24 cellular contexts compared by ENCODE assay signal in the genomic region with DNA sequence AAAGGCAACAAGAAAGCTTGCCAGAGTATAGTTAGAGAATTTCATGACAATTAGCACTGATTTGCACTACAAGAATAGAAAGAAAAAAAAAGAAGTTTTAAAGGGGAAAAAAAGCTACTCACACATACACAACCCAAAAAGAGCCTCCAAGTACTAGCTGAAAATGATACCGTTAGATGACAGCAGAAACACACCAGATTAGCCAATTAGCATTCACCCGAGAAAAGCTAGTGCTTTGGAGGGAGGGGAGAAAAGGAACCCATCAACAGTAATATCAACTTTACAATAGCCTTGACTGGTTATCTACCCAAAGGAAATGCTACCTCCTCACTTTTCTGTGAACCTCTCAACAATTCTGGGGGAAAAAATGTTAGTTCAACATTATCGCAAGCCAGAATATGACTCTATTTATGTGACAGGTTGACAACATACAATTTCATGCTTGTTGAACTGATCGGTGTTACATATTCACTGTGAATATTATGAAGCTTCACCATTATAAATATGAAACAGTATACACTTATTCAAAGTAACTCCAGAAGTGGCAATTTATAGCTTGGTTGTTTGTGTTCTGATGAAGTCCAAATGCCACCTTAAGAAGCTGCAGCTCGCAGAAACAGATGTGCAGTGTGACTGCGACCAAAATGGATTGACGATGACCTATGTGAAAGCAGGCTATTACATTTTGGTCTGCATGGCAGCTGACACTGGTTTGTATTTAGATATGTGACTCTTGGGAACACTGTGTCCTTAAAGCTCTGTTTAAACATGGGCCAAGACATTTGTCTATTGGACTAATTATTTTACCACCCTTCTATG. TPM values are rescaled to one million over a fixed set of nuclear protein-coding genes. Genes with fewer than 3 reads are reported as not detected.
"Had no signal": no experiment of that assay in that cellular context is flagged by ENCODE, and none has a peak within 500 bp of the region (broad histone marks: within the 10 kb centered on the region; RNA-seq: fewer than 3 reads in every experiment).

No MANE protein-coding gene starts in this region.

- H3K4me3 ChIP-seq: sigmoid colon, spleen, thyroid gland had no signal

- H3K9ac ChIP-seq: parathyroid adenoma had no signal

- H3K27me3 ChIP-seq: sigmoid colon, spleen, thyroid gland had no signal

- DNase-seq: activated CD4-positive, alpha-beta T cell treated with anti-CD3 and anti-CD28 coated beads for 36 hours; activated CD4-positive, alpha-beta T cell treated with anti-CD3 and anti-CD28 coated beads, Interleukin-2, amount 50 U/mL, for 48 hours; activated effector memory CD4-positive, alpha-beta T cell treated with Interleukin-2 at 50 U/mL for 16 hours; activated naive CD4-positive, alpha-beta T cell treated with anti-CD3 and anti-CD28 coated beads for 36 hours; activated naive CD8-positive, alpha-beta T cell treated with anti-CD3 and anti-CD28 coated beads, Interleukin-2, amount 10 ng/mL, durations not matched to agents 7 days and 5 days; activated T-cell treated with anti-CD3 and anti-CD28 coated beads, Interleukin-2, amount 50 U/mL, for 48 hours; amniotic stem cell; dermis blood vessel endothelial cell; effector CD8-positive, alpha-beta T cell; erythroblast; foreskin keratinocyte; glutamatergic neuron; hypothalamus; mammary epithelial cell; sigmoid colon; spleen; stimulated activated CD4-positive, alpha-beta T cell treated with anti-CD3 and anti-CD28 coated beads, Interleukin-4, amount 100 ng/mL, for 24 hours; stimulated activated naive CD4-positive, alpha-beta T cell treated with Interleukin-2 at 50 U/mL for 16 hours; T-helper 9 cell; thyroid gland had no signal

- ATAC-seq: activated CD4-positive, alpha-beta T cell treated with anti-CD3 and anti-CD28 coated beads for 36 hours; foreskin keratinocyte; WTC11 had no signal

- H3K9me3 ChIP-seq: sigmoid colon, spleen, thyroid gland had no signal

- H3K27ac ChIP-seq: foreskin keratinocyte, parathyroid adenoma, spleen had no signal

- H3K36me3 ChIP-seq: sigmoid colon, spleen, thyroid gland had no signal

- H3K4me1 ChIP-seq: foreskin keratinocyte, spleen had no signal

- H2AFZ ChIP-seq: parathyroid adenoma had no signal

RNA-seq across cellular contexts. Expression of a gene that starts 15.9 kb away (rescaled TPM):
- total RNA-seq: activated CD4-positive, alpha-beta T cell treated with anti-CD3 and anti-CD28 coated beads for 36 hours; activated CD8-positive, alpha-beta memory T cell treated with anti-CD3 and anti-CD28 coated beads for 36 hours; activated naive CD4-positive, alpha-beta T cell treated with anti-CD3 and anti-CD28 coated beads for 36 hours; activated naive CD8-positive, alpha-beta T cell treated with anti-CD3 and anti-CD28 coated beads, Interleukin-2, amount 10 ng/mL, durations not matched to agents 7 days and 5 days; foreskin keratinocyte; T-helper 1 cell treated with Interleukin-12 subunit alpha and Interleukin-12 subunit beta and Interleukin-4 antibody, amounts not matched to agents 30 ng/mL and 1 ng/mL, for 36 hours had no signal
- polyA plus RNA-seq: foreskin keratinocyte had no signal
